Comparison of ENCODE assay signal across 29 cellular contexts in the genomic region with DNA sequence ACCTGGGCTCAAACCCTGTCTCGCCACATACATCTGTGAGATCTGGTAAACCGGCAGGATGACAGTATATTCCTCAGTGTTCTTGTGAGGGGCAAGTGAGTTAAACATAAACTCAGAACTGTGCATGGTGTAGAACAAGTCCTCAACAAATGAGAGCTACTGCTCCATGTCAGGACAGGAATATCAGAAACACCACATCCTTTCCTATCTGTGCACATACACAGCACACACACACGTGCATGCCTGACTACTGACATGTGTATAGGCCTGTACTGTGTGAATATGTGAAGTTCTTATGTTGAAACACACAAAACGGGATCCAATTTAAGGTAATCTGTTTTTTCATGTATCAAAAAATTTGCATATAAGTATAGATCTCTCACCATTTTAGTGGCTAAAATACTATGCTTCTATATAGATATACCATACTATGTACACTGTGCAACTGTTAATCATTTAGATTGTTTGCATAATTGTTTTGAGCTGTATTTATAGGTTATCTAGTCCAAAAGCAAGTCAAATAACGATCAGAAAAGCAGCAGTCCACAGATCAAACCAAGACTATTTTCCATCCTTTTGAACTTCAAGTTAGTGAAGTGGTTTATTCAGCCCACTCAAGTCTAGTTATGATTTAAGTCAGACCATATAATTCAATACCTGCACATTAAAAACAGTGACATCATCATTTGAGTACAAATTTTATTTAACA. TPM values are rescaled to one million over a fixed set of nuclear protein-coding genes. Genes with fewer than 3 reads are reported as not detected.
DNase-seq lines count a peak whose midpoint lies in the region; ATAC-seq and TF ChIP-seq lines count a peak whose summit lies in the region.
"Had no signal": no experiment of that assay in that cellular context is flagged by ENCODE, and none has a peak within 500 bp of the region (broad histone marks: within the 10 kb centered on the region; RNA-seq: fewer than 3 reads in every experiment).

No MANE protein-coding gene starts in this region.

- peak overlapping the region; percentile 38 for H3K4me3 Mint-ChIP-seq in activated CD4-positive, alpha-beta T cell treated with anti-CD3 and anti-CD28 coated beads, Interleukin-2, amount 10 ng/mL, durations not matched to agents 24 days and 14 days
- H3K4me3 Mint-ChIP-seq in CD4-positive, CD25-positive, alpha-beta regulatory T cell = peak overlapping the region; percentile 6 to 35 (median 28)
- peak overlapping the region in 1 of 3 donors; percentile 6 for H3K4me3 Mint-ChIP-seq in T-cell
- H3K4me3 Mint-ChIP-seq in activated naive CD8-positive, alpha-beta T cell treated with anti-CD3 and anti-CD28 coated beads, Interleukin-2, amount 50 U/mL, for 24 hours = no peak overlapping the region
- H3K4me3 Mint-ChIP-seq: CD14-positive monocyte; central memory CD8-positive, alpha-beta T cell; effector memory CD8-positive, alpha-beta T cell; immature natural killer cell had no signal

- H3K4me1 ChIP-seq in CD4-positive, CD25-positive, alpha-beta regulatory T cell (ENCODE audit: control insufficient read depth, insufficient read depth, low read length, poor library complexity, severe bottlenecking) = peaks cover 81% of the 10 kb centered on the region
- no peaks in the 10 kb centered on the region for H3K4me1 ChIP-seq in esophagus muscularis mucosa

- 88% methylated on average over 5 of the region's 5 CpGs for WGBS in esophagus muscularis mucosa

- H3K36me3 Mint-ChIP-seq in activated CD4-positive, alpha-beta T cell treated with anti-CD3 and anti-CD28 coated beads, Interleukin-2, amount 10 ng/mL, durations not matched to agents 24 days and 14 days (ENCODE audit: low read depth) = peaks cover 48% of the 10 kb centered on the region
- peaks cover 28% of the 10 kb centered on the region for H3K36me3 Mint-ChIP-seq in CD4-positive, CD25-positive, alpha-beta regulatory T cell
- peaks cover 31% of the 10 kb centered on the region for H3K36me3 Mint-ChIP-seq in T-cell
- H3K36me3 Mint-ChIP-seq in activated naive CD8-positive, alpha-beta T cell treated with anti-CD3 and anti-CD28 coated beads, Interleukin-2, amount 50 U/mL, for 24 hours (ENCODE audit: low read depth) = peaks cover 37% of the 10 kb centered on the region

- no peaks in the 10 kb centered on the region for H3K27me3 ChIP-seq in CD4-positive, CD25-positive, alpha-beta regulatory T cell (ENCODE audit: control insufficient read depth, insufficient read depth, low read length)
- no peaks in the 10 kb centered on the region for H3K27me3 ChIP-seq in esophagus muscularis mucosa
- H3K27me3 ChIP-seq: adrenal gland had no signal

- intact Hi-C loops in activated CD4-positive, alpha-beta T cell treated with anti-CD3 and anti-CD28 coated beads, Interleukin-2, amount 10 ng/mL, durations not matched to agents 24 days and 14 days (cut with micrococcal nuclease) = no loop called here
- intact Hi-C loops in esophagus muscularis mucosa (cut with DNase I) = no loop called here

- H3K4me1 Mint-ChIP-seq in activated CD4-positive, alpha-beta T cell treated with anti-CD3 and anti-CD28 coated beads, Interleukin-2, amount 10 ng/mL, durations not matched to agents 24 days and 14 days = peaks cover 72% of the 10 kb centered on the region
- H3K4me1 Mint-ChIP-seq in CD4-positive, CD25-positive, alpha-beta regulatory T cell = peaks cover 37 to 88% (median 65%) of the 10 kb centered on the region in 4 donors
- H3K4me1 Mint-ChIP-seq in T-cell = peaks cover 48 to 76% (median 59%) of the 10 kb centered on the region in 3 donors
- H3K4me1 Mint-ChIP-seq in activated naive CD8-positive, alpha-beta T cell treated with anti-CD3 and anti-CD28 coated beads, Interleukin-2, amount 50 U/mL, for 24 hours = peaks cover 91% of the 10 kb centered on the region

- H3K27me3 Mint-ChIP-seq in activated CD4-positive, alpha-beta T cell treated with anti-CD3 and anti-CD28 coated beads, Interleukin-2, amount 10 ng/mL, durations not matched to agents 24 days and 14 days = no peaks in the 10 kb centered on the region
- H3K27me3 Mint-ChIP-seq in CD4-positive, CD25-positive, alpha-beta regulatory T cell = no peaks in the 10 kb centered on the region
- no peaks in the 10 kb centered on the region for H3K27me3 Mint-ChIP-seq in T-cell
- H3K27me3 Mint-ChIP-seq in activated naive CD8-positive, alpha-beta T cell treated with anti-CD3 and anti-CD28 coated beads, Interleukin-2, amount 50 U/mL, for 24 hours = no peaks in the 10 kb centered on the region
- H3K27me3 Mint-ChIP-seq: central memory CD8-positive, alpha-beta T cell; effector memory CD8-positive, alpha-beta T cell; naive thymus-derived CD4-positive, alpha-beta T cell had no signal

- no peaks in the 10 kb centered on the region for H3K36me3 ChIP-seq in CD4-positive, CD25-positive, alpha-beta regulatory T cell (ENCODE audit: control insufficient read depth, insufficient read depth, low read length)
- H3K36me3 ChIP-seq in esophagus muscularis mucosa = peaks cover 0 to 42% (median 32%) of the 10 kb centered on the region in 4 donors

- CTCF ChIA-PET in T-cell (lab: Charles Lee) = interaction anchor here in 1 of 2 donors (1.2 kb wide), 1 partner anchor 10 kb away, joined by 3 read pairs; no protein-coding TSS in a partner anchor

- POLR2A ChIA-PET in T-cell (lab: Charles Lee) = no interaction called here

- H3K27ac ChIP-seq in CD4-positive, CD25-positive, alpha-beta regulatory T cell (ENCODE audit: insufficient read depth, low read length, poor library complexity, severe bottlenecking) = peak overlapping the region; percentile 71
- no peak overlapping the region for H3K27ac ChIP-seq in esophagus muscularis mucosa (replicated peaks in 1 of 4)
- H3K27ac ChIP-seq: adrenal gland had no signal

- TF ChIP-seq EP300 in esophagus muscularis mucosa (IDR thresholded peaks at IDR 0.05) = no peak

- peak overlapping the region; percentile 79 for H3K27ac Mint-ChIP-seq in activated CD4-positive, alpha-beta T cell treated with anti-CD3 and anti-CD28 coated beads, Interleukin-2, amount 10 ng/mL, durations not matched to agents 24 days and 14 days
- peak overlapping the region; percentile 6 to 88 (median 67) for H3K27ac Mint-ChIP-seq in CD4-positive, CD25-positive, alpha-beta regulatory T cell
- H3K27ac Mint-ChIP-seq in T-cell = peak overlapping the region; percentile 45 to 77
- H3K27ac Mint-ChIP-seq in activated naive CD8-positive, alpha-beta T cell treated with anti-CD3 and anti-CD28 coated beads, Interleukin-2, amount 50 U/mL, for 24 hours = peak overlapping the region; percentile 80

- no peak for TF ChIP-seq POLR2A in esophagus muscularis mucosa (IDR thresholded peaks at IDR 0.05; ENCODE audit: low read depth)

- no peak for DNase-seq in activated CD4-positive, alpha-beta T cell treated with anti-CD3 and anti-CD28 coated beads, Interleukin-2, amount 10 ng/mL, durations not matched to agents 24 days and 14 days
- DNase-seq in activated CD4-positive, alpha-beta T cell treated with anti-CD3 and anti-CD28 coated beads for 1 hour = no peak
- no peak for DNase-seq in CD4-positive, CD25-positive, alpha-beta regulatory T cell
- no peak for DNase-seq in T-cell
- DNase-seq in activated naive CD8-positive, alpha-beta T cell treated with anti-CD3 and anti-CD28 coated beads, Interleukin-2, amount 50 U/mL, for 24 hours = no peak
- DNase-seq in esophagus muscularis mucosa (ENCODE audit: extremely low spot score) = no peak
- DNase-seq in foreskin melanocyte = no peak
- no peak for DNase-seq in NCI-H748 treated with DMSO at 0.1 percent for 48 hours (lab: John Stamatoyannopoulos, UW)
- DNase-seq: activated CD4-positive, CD25-positive, alpha-beta regulatory T cell; effector memory CD8-positive, alpha-beta T cell; immature natural killer cell; KG1; left cardiac atrium; naive thymus-derived CD4-positive, alpha-beta T cell; NCI-H1105 treated with DMSO at 0.1 percent for 48 hours; NCI-H187 treated with DMSO at 0.1 percent for 48 hours; NCI-H524 treated with DMSO at 0.1 percent for 48 hours; NK-92 treated with Interleukin-12 subunit alpha and Interleukin-12 subunit beta, amount 100 ng/mL, for 24 hours; stimulated activated CD4-positive, alpha-beta T cell treated with anti-CD3 and anti-CD28 coated beads, Interleukin-15, amount 100 ng/mL, for 24 hours; stimulated activated CD4-positive, alpha-beta T cell treated with anti-CD3 and anti-CD28 coated beads, Interleukin-4, amount 100 ng/mL, for 4 hours had no signal

- TF ChIP-seq CTCF in esophagus muscularis mucosa (IDR thresholded peaks at IDR 0.05) = no peak

- H3K4me3 ChIP-seq in CD4-positive, CD25-positive, alpha-beta regulatory T cell (ENCODE audit: low read depth, low read length) = peak overlapping the region; percentile 30
- no peak overlapping the region for H3K4me3 ChIP-seq in esophagus muscularis mucosa
- H3K4me3 ChIP-seq: adrenal gland, lung had no signal

- ATAC-seq in CD4-positive, CD25-positive, alpha-beta regulatory T cell (ENCODE audit: low read depth in 2 of 2) = peak in 1 of 2 donors; percentile 20
- no peak for ATAC-seq in T-cell (replicated peaks in 1 of 4)
- ATAC-seq in activated naive CD8-positive, alpha-beta T cell treated with anti-CD3 and anti-CD28 coated beads, Interleukin-2, amount 50 U/mL, for 24 hours = peak; percentile 42
- ATAC-seq: effector memory CD8-positive, alpha-beta T cell; left cardiac atrium; naive thymus-derived CD4-positive, alpha-beta T cell had no signal

- H3K9me3 Mint-ChIP-seq in activated CD4-positive, alpha-beta T cell treated with anti-CD3 and anti-CD28 coated beads, Interleukin-2, amount 10 ng/mL, durations not matched to agents 24 days and 14 days = peaks cover 3% of the 10 kb centered on the region
- no peaks in the 10 kb centered on the region for H3K9me3 Mint-ChIP-seq in CD4-positive, CD25-positive, alpha-beta regulatory T cell
- no peaks in the 10 kb centered on the region for H3K9me3 Mint-ChIP-seq in T-cell
- no peaks in the 10 kb centered on the region for H3K9me3 Mint-ChIP-seq in activated naive CD8-positive, alpha-beta T cell treated with anti-CD3 and anti-CD28 coated beads, Interleukin-2, amount 50 U/mL, for 24 hours
- H3K9me3 Mint-ChIP-seq: CD14-positive monocyte; central memory CD8-positive, alpha-beta T cell; effector memory CD8-positive, alpha-beta T cell; immature natural killer cell; naive thymus-derived CD4-positive, alpha-beta T cell had no signal

- H3K9me3 ChIP-seq in CD4-positive, CD25-positive, alpha-beta regulatory T cell (ENCODE audit: control insufficient read depth in 2 of 2, low read length in 2 of 2) = no peaks in the 10 kb centered on the region
- no peaks in the 10 kb centered on the region for H3K9me3 ChIP-seq in esophagus muscularis mucosa
- H3K9me3 ChIP-seq: adrenal gland had no signal

RNA-seq across cellular contexts. Expression of gene CCR4, which starts 44.8 kb away (rescaled TPM):
- total RNA-seq in activated CD4-positive, alpha-beta T cell treated with anti-CD3 and anti-CD28 coated beads, Interleukin-2, amount 10 ng/mL, durations not matched to agents 24 days and 14 days = 86.6 and 88.9 TPM in 2 replicates
- total RNA-seq in CD4-positive, CD25-positive, alpha-beta regulatory T cell = 366 TPM
- polyA plus RNA-seq in CD4-positive, CD25-positive, alpha-beta regulatory T cell = 100 to 1,000 TPM in 1 of 4 donors, 10 to 100 TPM in 3; 80.8 to 109 (median 93.6) TPM
- total RNA-seq in T-cell = 10 to 100 TPM; 37.4 to 85.4 (median 74.8) TPM
- under 1 TPM in 1 of 4 donors, not detected in 3; 0.17 TPM for total RNA-seq in esophagus muscularis mucosa
- total RNA-seq: A172, epithelial cell of proximal tubule, MCF 10A, osteoblast, temporal lobe had no signal

Comparison
In these comparisons a context has a peak if more than half of its experiments do, and no peak if none do; other contexts are left out.
1. RNA of gene CCR4, which starts 44.8 kb away (total RNA-seq): 366 TPM in CD4-positive, CD25-positive, alpha-beta regulatory T cell (single experiment), 86.6 to 88.9 TPM in activated CD4-positive, alpha-beta T cell treated with anti-CD3 and anti-CD28 coated beads, Interleukin-2, amount 10 ng/mL, durations not matched to agents 24 days and 14 days and 37.4 to 85.4 TPM in T-cell; 0.17 TPM in esophagus muscularis mucosa; every median in the first group is over 10 times any median in the second.
2. Peak in every context shown above with its lines, with median percentiles within 50 percentile points of each other: H3K27ac Mint-ChIP-seq.